19 cellular contexts compared by ENCODE assay signal in genomic region chr5:79547429-79547822, GRCh38. TPM values are rescaled to one million over a fixed set of nuclear protein-coding genes. Genes with fewer than 3 reads are reported as not detected.
A peak's percentile ranks its signal among the peaks of the same experiment; 100 is the strongest.
DNase-seq lines count a peak whose midpoint lies in the region; ATAC-seq, FAIRE-seq and TF ChIP-seq lines count a peak whose summit lies in the region.
"Had no signal": no experiment of that assay in that cellular context is flagged by ENCODE, and none has a peak within 500 bp of the region (broad histone marks: within the 10 kb centered on the region; RNA-seq: fewer than 3 reads in every experiment).

No MANE protein-coding gene starts in this region.

- H3K9ac ChIP-seq in neuronal stem cell (ENCODE audit: low read depth, low read length, poor library complexity), result no peak overlapping the region

- H2BK120ac ChIP-seq in neuronal stem cell (ENCODE audit: low read depth, low read length), result no peak overlapping the region

- DNase-seq in A549 (ENCODE audit: low read depth in 1 of 2, low spot score in 1 of 2), result no peak
- DNase-seq in NCI-H2029 treated with DMSO at 0.1 percent for 48 hours (lab: John Stamatoyannopoulos, UW), result peak; percentile 57
- no peak for DNase-seq in neuronal stem cell (ENCODE audit: low spot score)
- no peak for DNase-seq in activated T-cell treated with anti-CD3 and anti-CD28 coated beads, Interleukin-2, amount 50 U/mL, for 24 hours
- DNase-seq in GM20000 (ENCODE audit: low spot score), result no peak
- no peak for DNase-seq in NCI-H1436 treated with DMSO at 0.1 percent for 48 hours (lab: John Stamatoyannopoulos, UW)
- no peak for DNase-seq in AG08396 (ENCODE audit: low spot score)
- DNase-seq: ACHN; activated CD4-positive, alpha-beta T cell treated with anti-CD3 and anti-CD28 coated beads for 1 hour; CD8-positive, alpha-beta memory T cell; GDM1; NK-92 treated with Interleukin-12 subunit alpha and Interleukin-12 subunit beta, amount 100 ng/mL, for 24 hours; SHP77; spleen; stimulated activated naive CD8-positive, alpha-beta T cell treated with anti-CD3 and anti-CD28 coated beads, Interleukin-15, amount 100 ng/mL, for 72 hours had no signal

- peak overlapping the region; percentile 42 for H2AFZ ChIP-seq in neuronal stem cell (ENCODE audit: low read length)

- H3K4me1 ChIP-seq in A549, result no peaks in the 10 kb centered on the region
- H3K4me1 ChIP-seq in esophagus (ENCODE audit: control insufficient read depth in 2 of 2, insufficient read depth in 2 of 2, low read length in 1 of 2), result peaks cover 0 to 7% of the 10 kb centered on the region in 2 donors
- peaks cover 0 to 2% of the 10 kb centered on the region in 2 donors for H3K4me1 ChIP-seq in neuronal stem cell (ENCODE audit: control insufficient read depth in 2 of 2, insufficient read depth in 1 of 2, low read depth in 1 of 2, low read length in 2 of 2)
- H3K4me1 ChIP-seq: spleen had no signal

- CTCF ChIA-PET in A549 (lab: Yijun Ruan, JAX), result no interaction called here

- H3K27ac ChIP-seq in A549, result no peak overlapping the region
- H3K27ac ChIP-seq in esophagus (ENCODE audit: low read depth in 2 of 2, low read length in 1 of 2), result peak overlapping the region; percentile 50 to 75
- H3K27ac ChIP-seq in neuronal stem cell (replicated peaks; ENCODE audit: low read length), result no peak overlapping the region
- H3K27ac ChIP-seq: HL-60, spleen had no signal

- TF ChIP-seq POLR2A in A549 (IDR thresholded peaks at IDR 0.05; ENCODE audit: low read length), result no peak

- H3K4ac ChIP-seq in neuronal stem cell (ENCODE audit: low read length), result no peak overlapping the region

- H3K9me3 ChIP-seq in A549 (no peaks in the 10 kb centered on the region), esophagus (ENCODE audit: control insufficient read depth in 2 of 2, insufficient read depth in 1 of 2, low read depth in 1 of 2, low read length in 1 of 2) (peaks cover 0 to 2% of the 10 kb centered on the region in 2 donors), neuronal stem cell (replicated peaks in 1 of 2; ENCODE audit: control insufficient read depth in 2 of 2, insufficient read depth in 1 of 2, low read depth in 1 of 2, low read length in 2 of 2) (no peaks in the 10 kb centered on the region)
- H3K9me3 ChIP-seq: spleen had no signal

- no peaks in the 10 kb centered on the region for H3K36me3 ChIP-seq in esophagus (ENCODE audit: control insufficient read depth in 2 of 2, insufficient read depth in 2 of 2, low read length in 1 of 2)
- no peaks in the 10 kb centered on the region for H3K36me3 ChIP-seq in neuronal stem cell (replicated peaks in 1 of 2; ENCODE audit: control insufficient read depth in 2 of 2, insufficient read depth in 2 of 2, low read length in 2 of 2)
- H3K36me3 ChIP-seq: spleen had no signal

- no peak overlapping the region for H3K4me3 Mint-ChIP-seq in activated T-cell treated with anti-CD3 and anti-CD28 coated beads, Interleukin-2, amount 50 U/mL, for 24 hours
- H3K4me3 Mint-ChIP-seq: activated naive CD4-positive, alpha-beta T cell treated with anti-CD3 and anti-CD28 coated beads, Interleukin-2, amount 50 U/mL, for 24 hours; CD8-positive, alpha-beta memory T cell; memory B cell; stimulated activated naive CD8-positive, alpha-beta T cell treated with anti-CD3 and anti-CD28 coated beads, Interleukin-15, amount 100 ng/mL, for 72 hours had no signal

- no peak for TF ChIP-seq CTCF in A549 (IDR thresholded peaks at IDR 0.05)
- TF ChIP-seq CTCF in GM20000 (IDR thresholded peaks at IDR 0.05; ENCODE audit: extremely low read depth, missing control alignments), result no peak

- FAIRE-seq in A549 (lab: Jason Lieb, UNC), result no peak

- H3K4me3 ChIP-seq in A549, result no peak overlapping the region
- no peak overlapping the region for H3K4me3 ChIP-seq in esophagus (ENCODE audit: low read depth in 1 of 2, low read length in 2 of 2)
- H3K4me3 ChIP-seq in neuronal stem cell (ENCODE audit: low read length in 2 of 2), result no peak overlapping the region
- H3K4me3 ChIP-seq: spleen had no signal

- no peaks in the 10 kb centered on the region for H3K4me1 Mint-ChIP-seq in activated T-cell treated with anti-CD3 and anti-CD28 coated beads, Interleukin-2, amount 50 U/mL, for 24 hours (ENCODE audit: low read depth)
- H3K4me1 Mint-ChIP-seq: CD8-positive, alpha-beta memory T cell; memory B cell; stimulated activated naive CD8-positive, alpha-beta T cell treated with anti-CD3 and anti-CD28 coated beads, Interleukin-15, amount 100 ng/mL, for 72 hours had no signal

- no peak overlapping the region for H3K23ac ChIP-seq in neuronal stem cell (ENCODE audit: low read depth, low read length, poor library complexity)

- H3K27me3 ChIP-seq in esophagus (ENCODE audit: control insufficient read depth in 1 of 2, insufficient read depth in 2 of 2, low read length in 2 of 2) (no peaks in the 10 kb centered on the region), neuronal stem cell (ENCODE audit: control insufficient read depth in 3 of 3, insufficient read depth in 3 of 3, low read depth in 1 of 3, low read length in 3 of 3) (no peaks in the 10 kb centered on the region)
- H3K27me3 ChIP-seq: spleen had no signal

- no peak for ATAC-seq in A549
- ATAC-seq: stimulated activated naive CD8-positive, alpha-beta T cell treated with anti-CD3 and anti-CD28 coated beads, Interleukin-15, amount 100 ng/mL, for 72 hours had no signal

- no peak overlapping the region for H4K91ac ChIP-seq in neuronal stem cell (ENCODE audit: low read depth, low read length, poor library complexity)

- no peak for TF ChIP-seq EP300 in A549 (IDR thresholded peaks at IDR 0.05)

- POLR2A ChIA-PET in A549 (lab: Yijun Ruan, JAX), result no interaction called here

- H3K14ac ChIP-seq in neuronal stem cell (ENCODE audit: low read length), result no peak overlapping the region

- no peak overlapping the region for H2AK5ac ChIP-seq in neuronal stem cell (ENCODE audit: low read depth, low read length)

- H3K9me3 Mint-ChIP-seq in activated T-cell treated with anti-CD3 and anti-CD28 coated beads, Interleukin-2, amount 50 U/mL, for 24 hours, result peaks cover 2% of the 10 kb centered on the region
- H3K9me3 Mint-ChIP-seq: CD8-positive, alpha-beta memory T cell had no signal

- H3K79me1 ChIP-seq in neuronal stem cell (ENCODE audit: low read depth, low read length), result no peaks in the 10 kb centered on the region

- no peak overlapping the region for H2BK12ac ChIP-seq in neuronal stem cell (ENCODE audit: low read length)

- H2BK5ac ChIP-seq in neuronal stem cell (ENCODE audit: low read length), result no peak overlapping the region

- no peaks in the 10 kb centered on the region for H3K36me3 Mint-ChIP-seq in activated T-cell treated with anti-CD3 and anti-CD28 coated beads, Interleukin-2, amount 50 U/mL, for 24 hours (ENCODE audit: low read depth)
- H3K36me3 Mint-ChIP-seq: memory B cell had no signal

- no peaks in the 10 kb centered on the region for H3K27me3 Mint-ChIP-seq in activated T-cell treated with anti-CD3 and anti-CD28 coated beads, Interleukin-2, amount 50 U/mL, for 24 hours
- H3K27me3 Mint-ChIP-seq: activated naive CD4-positive, alpha-beta T cell treated with anti-CD3 and anti-CD28 coated beads, Interleukin-2, amount 50 U/mL, for 24 hours; CD8-positive, alpha-beta memory T cell; stimulated activated naive CD8-positive, alpha-beta T cell treated with anti-CD3 and anti-CD28 coated beads, Interleukin-15, amount 100 ng/mL, for 72 hours had no signal

- WGBS in A549 (ENCODE audit: missing lambda C conversion rate), result 58% methylated on average over 2 of the region's 3 CpGs
- WGBS in esophagus, 2 donors, result 68 to 76% methylated on average over 3 of the region's 3 CpGs
- WGBS in neuronal stem cell (ENCODE audit: extremely low coverage in 2 of 2, insufficient read length in 2 of 2, insufficient replicate concordance in 1 of 2), 2 donors, result no CpG with 5 or more reads among the region's 3 CpGs

- no peak overlapping the region for H4K8ac ChIP-seq in neuronal stem cell (ENCODE audit: low read depth, low read length)

- H3K4me2 ChIP-seq in A549, result no peak overlapping the region
- no peak overlapping the region for H3K4me2 ChIP-seq in neuronal stem cell (ENCODE audit: insufficient read depth, low read length, poor library complexity, severe bottlenecking)

- no peak overlapping the region for H2BK15ac ChIP-seq in neuronal stem cell (ENCODE audit: low read length)

- no peak overlapping the region for H3K18ac ChIP-seq in neuronal stem cell (ENCODE audit: low read length)

- no peak overlapping the region for H3K27ac Mint-ChIP-seq in activated T-cell treated with anti-CD3 and anti-CD28 coated beads, Interleukin-2, amount 50 U/mL, for 24 hours
- H3K27ac Mint-ChIP-seq: activated naive CD4-positive, alpha-beta T cell treated with anti-CD3 and anti-CD28 coated beads, Interleukin-2, amount 50 U/mL, for 24 hours; memory B cell had no signal

- TF ChIP-seq RAD21 in A549 (conservative IDR thresholded peaks at IDR 0.05 in 1 of 2, IDR thresholded peaks at IDR 0.05 in 1 of 2), result no peak

TF ChIP-seq in A549, 52 proteins besides CTCF, POLR2A, EP300 and RAD21:
- TF ChIP-seq MAFK (IDR thresholded peaks at IDR 0.05; ENCODE audit: partially characterized antibody), result peak; percentile 14
- TF ChIP-seq EHF (CRISPR knock-in tag; IDR thresholded peaks at IDR 0.05), result no peak
- no peak for TF ChIP-seq MYC (IDR thresholded peaks at IDR 0.05; ENCODE audit: borderline replicate concordance, low read length)
- TF ChIP-seq HOXA7 (CRISPR knock-in tag; IDR thresholded peaks at IDR 0.05), result no peak

RNA-seq across cellular contexts. Expression of gene HOMER1, which starts 33.5 kb away (rescaled TPM):
- polyA plus RNA-seq in A549 (2011; rRNA removed) (5.6 and 9.3 TPM in 2 replicates), A549 (2017; fragmentation: RNase III; extraction: RNeasy Plus Mini Kit Qiagen cat#74134 plus additional on column Dnase treatment) (6.0 to 8.1 TPM (median 6.3 TPM) in 3 replicates), esophagus (1 to 10 TPM; 1.6 to 1.7 TPM)
- polyA plus RNA-seq in A549 (2012; cell fraction: cytosol; rRNA removed), result 1.2 and 1.6 TPM in 2 replicates
- polyA plus RNA-seq in A549 (2012; cell fraction: nucleus; rRNA removed), result 0.55 and 0.93 TPM in 2 replicates
- polyA minus RNA-seq in A549 (2011; rRNA and poly(A)+ RNA removed), result 4.8 and 5.8 TPM in 2 replicates
- polyA plus RNA-seq in neuronal stem cell (2013, experiment 1 of 2), result 39.3 TPM
- polyA plus RNA-seq in neuronal stem cell (2013, experiment 2 of 2), result 38.5 TPM

Comparison
In these comparisons a context has a peak if more than half of its experiments do, and no peak if none do; other contexts are left out.
1. H3K27ac ChIP-seq: peak in esophagus (2 of 2); none in A549 (0 of 2) and neuronal stem cell (single experiment).